Comparison of ENCODE assay signal across 13 cellular contexts in genomic region chr2:217085543-217085942, GRCh38.
DNase-seq lines count a peak whose midpoint lies in the region; ATAC-seq and TF ChIP-seq lines count a peak whose summit lies in the region.
"Had no signal": no experiment of that assay in that cellular context is flagged by ENCODE, and none has a peak within 500 bp of the region (broad histone marks: within the 10 kb centered on the region; RNA-seq: fewer than 3 reads in every experiment).

No MANE protein-coding gene starts in this region.

- intact Hi-C loops in activated CD4-positive, alpha-beta memory T cell treated with anti-CD3 and anti-CD28 coated beads for 36 hours (cut with micrococcal nuclease) = no loop called here

- H3K9me3 Mint-ChIP-seq in activated CD4-positive, alpha-beta memory T cell treated with anti-CD3 and anti-CD28 coated beads for 36 hours = no peaks in the 10 kb centered on the region
- H3K9me3 Mint-ChIP-seq in activated CD4-positive, alpha-beta memory T cell treated with anti-CD3 and anti-CD28 coated beads, Interleukin-2, amount 10 ng/mL, durations not matched to agents 7 days and 5 days = no peaks in the 10 kb centered on the region
- H3K9me3 Mint-ChIP-seq in stimulated activated naive B cell treated with anti-CD40 and anti-IgM and Interleukin-4, amounts not matched to agents 10 μg/mL and 1 μg/mL and 100 μg/mL, for 72 hours = peaks cover 0 to 1% of the 10 kb centered on the region in 2 donors

- CTCF ChIA-PET in activated CD4-positive, alpha-beta memory T cell treated with anti-CD3 and anti-CD28 coated beads for 36 hours (lab: Charles Lee) = no interaction called here
- CTCF ChIA-PET in activated CD4-positive, alpha-beta memory T cell treated with anti-CD3 and anti-CD28 coated beads, Interleukin-2, amount 10 ng/mL, durations not matched to agents 7 days and 5 days (lab: Charles Lee) = no interaction called here

- POLR2A ChIA-PET in activated CD4-positive, alpha-beta memory T cell treated with anti-CD3 and anti-CD28 coated beads for 36 hours (lab: Charles Lee) = no interaction called here
- POLR2A ChIA-PET in activated CD4-positive, alpha-beta memory T cell treated with anti-CD3 and anti-CD28 coated beads, Interleukin-2, amount 10 ng/mL, durations not matched to agents 7 days and 5 days (lab: Charles Lee) = no interaction called here

- H3K27ac Mint-ChIP-seq in activated CD4-positive, alpha-beta memory T cell treated with anti-CD3 and anti-CD28 coated beads for 36 hours = no peak overlapping the region
- no peak overlapping the region for H3K27ac Mint-ChIP-seq in activated CD4-positive, alpha-beta memory T cell treated with anti-CD3 and anti-CD28 coated beads, Interleukin-2, amount 10 ng/mL, durations not matched to agents 7 days and 5 days
- peak overlapping the region; percentile 96 for H3K27ac Mint-ChIP-seq in stimulated activated naive B cell treated with anti-CD40 and anti-IgM and Interleukin-4, amounts not matched to agents 10 μg/mL and 1 μg/mL and 100 μg/mL, for 72 hours

- TF ChIP-seq POLR2A in NB4 (IDR thresholded peaks at IDR 0.05; ENCODE audit: extremely low read depth, insufficient read length) = no peak

- no peak for TF ChIP-seq CTCF in NB4 (IDR thresholded peaks at IDR 0.05; ENCODE audit: low read depth, low read length)
- TF ChIP-seq CTCF in epithelial cell of esophagus (IDR thresholded peaks at IDR 0.05; ENCODE audit: insufficient read depth, low read depth, low read length, missing control alignments) = no peak

- H3K4me1 Mint-ChIP-seq in activated CD4-positive, alpha-beta memory T cell treated with anti-CD3 and anti-CD28 coated beads for 36 hours (ENCODE audit: low read depth) = peaks cover 10% of the 10 kb centered on the region
- H3K4me1 Mint-ChIP-seq in activated CD4-positive, alpha-beta memory T cell treated with anti-CD3 and anti-CD28 coated beads, Interleukin-2, amount 10 ng/mL, durations not matched to agents 7 days and 5 days = peaks cover 22% of the 10 kb centered on the region
- H3K4me1 Mint-ChIP-seq in stimulated activated naive B cell treated with anti-CD40 and anti-IgM and Interleukin-4, amounts not matched to agents 10 μg/mL and 1 μg/mL and 100 μg/mL, for 72 hours = peaks cover 24 to 35% of the 10 kb centered on the region in 2 donors

- peak; percentile 15 for DNase-seq in activated CD4-positive, alpha-beta memory T cell treated with anti-CD3 and anti-CD28 coated beads for 36 hours
- DNase-seq in activated CD4-positive, alpha-beta memory T cell treated with anti-CD3 and anti-CD28 coated beads, Interleukin-2, amount 10 ng/mL, durations not matched to agents 7 days and 5 days = no peak
- peak; percentile 31 for DNase-seq in NB4 (ENCODE audit: low read depth)
- peak; percentile 17 for DNase-seq in epithelial cell of esophagus (ENCODE audit: low read depth)
- peak; percentile 36 for DNase-seq in stimulated activated naive B cell treated with anti-CD40 and anti-IgM and Interleukin-4, amounts not matched to agents 10 μg/mL and 1 μg/mL and 100 μg/mL, for 72 hours
- DNase-seq in anterior cingulate cortex (lab: John Stamatoyannopoulos, UW) = no peak
- DNase-seq in NCI-H524 (lab: John Stamatoyannopoulos, UW) = no peak
- DNase-seq: adrenal gland, cortex of kidney, lower lobe of right lung, NCI-H2107, SHP77 treated with DMSO at 0.1 percent for 48 hours had no signal

- H3K4me3 Mint-ChIP-seq in activated CD4-positive, alpha-beta memory T cell treated with anti-CD3 and anti-CD28 coated beads for 36 hours = no peak overlapping the region
- no peak overlapping the region for H3K4me3 Mint-ChIP-seq in activated CD4-positive, alpha-beta memory T cell treated with anti-CD3 and anti-CD28 coated beads, Interleukin-2, amount 10 ng/mL, durations not matched to agents 7 days and 5 days
- H3K4me3 Mint-ChIP-seq in stimulated activated naive B cell treated with anti-CD40 and anti-IgM and Interleukin-4, amounts not matched to agents 10 μg/mL and 1 μg/mL and 100 μg/mL, for 72 hours = peak overlapping the region; percentile 47 to 55

- no peak overlapping the region for H3K4me3 ChIP-seq in NB4 (ENCODE audit: low read depth, low read length)
- no peak overlapping the region for H3K4me3 ChIP-seq in epithelial cell of esophagus (ENCODE audit: low read length)
- H3K4me3 ChIP-seq: adrenal gland, lower lobe of right lung had no signal

- peaks cover 15% of the 10 kb centered on the region for H3K27me3 Mint-ChIP-seq in activated CD4-positive, alpha-beta memory T cell treated with anti-CD3 and anti-CD28 coated beads for 36 hours
- peaks cover 18% of the 10 kb centered on the region for H3K27me3 Mint-ChIP-seq in activated CD4-positive, alpha-beta memory T cell treated with anti-CD3 and anti-CD28 coated beads, Interleukin-2, amount 10 ng/mL, durations not matched to agents 7 days and 5 days
- peaks cover 11 to 14% of the 10 kb centered on the region in 2 donors for H3K27me3 Mint-ChIP-seq in stimulated activated naive B cell treated with anti-CD40 and anti-IgM and Interleukin-4, amounts not matched to agents 10 μg/mL and 1 μg/mL and 100 μg/mL, for 72 hours

- H3K36me3 Mint-ChIP-seq in activated CD4-positive, alpha-beta memory T cell treated with anti-CD3 and anti-CD28 coated beads for 36 hours = no peaks in the 10 kb centered on the region
- no peaks in the 10 kb centered on the region for H3K36me3 Mint-ChIP-seq in activated CD4-positive, alpha-beta memory T cell treated with anti-CD3 and anti-CD28 coated beads, Interleukin-2, amount 10 ng/mL, durations not matched to agents 7 days and 5 days (ENCODE audit: low read depth)
- no peaks in the 10 kb centered on the region for H3K36me3 Mint-ChIP-seq in stimulated activated naive B cell treated with anti-CD40 and anti-IgM and Interleukin-4, amounts not matched to agents 10 μg/mL and 1 μg/mL and 100 μg/mL, for 72 hours

- peak; percentile 23 to 26 for ATAC-seq in stimulated activated naive B cell treated with anti-CD40 and anti-IgM and Interleukin-4, amounts not matched to agents 10 μg/mL and 1 μg/mL and 100 μg/mL, for 72 hours (replicated peaks)
- ATAC-seq in GM18907 (IDR thresholded peaks at IDR 0.05; ENCODE audit: unreplicated experiment) = no peak
- ATAC-seq: lower lobe of right lung had no signal

Comparison
In these comparisons a context has a peak if more than half of its experiments do, and no peak if none do; other contexts are left out.
1. DNase-seq: peak in activated CD4-positive, alpha-beta memory T cell treated with anti-CD3 and anti-CD28 coated beads for 36 hours (single experiment), NB4 (single experiment), epithelial cell of esophagus (single experiment) and stimulated activated naive B cell treated with anti-CD40 and anti-IgM and Interleukin-4, amounts not matched to agents 10 μg/mL and 1 μg/mL and 100 μg/mL, for 72 hours (single experiment); none in activated CD4-positive, alpha-beta memory T cell treated with anti-CD3 and anti-CD28 coated beads, Interleukin-2, amount 10 ng/mL, durations not matched to agents 7 days and 5 days (single experiment), anterior cingulate cortex (0 of 58) and NCI-H524 (0 of 2).
2. H3K4me3 Mint-ChIP-seq: peak in stimulated activated naive B cell treated with anti-CD40 and anti-IgM and Interleukin-4, amounts not matched to agents 10 μg/mL and 1 μg/mL and 100 μg/mL, for 72 hours (2 of 2); none in activated CD4-positive, alpha-beta memory T cell treated with anti-CD3 and anti-CD28 coated beads for 36 hours (single experiment) and activated CD4-positive, alpha-beta memory T cell treated with anti-CD3 and anti-CD28 coated beads, Interleukin-2, amount 10 ng/mL, durations not matched to agents 7 days and 5 days (single experiment).